9 cellular contexts compared by ENCODE assay signal in the genomic region with DNA sequence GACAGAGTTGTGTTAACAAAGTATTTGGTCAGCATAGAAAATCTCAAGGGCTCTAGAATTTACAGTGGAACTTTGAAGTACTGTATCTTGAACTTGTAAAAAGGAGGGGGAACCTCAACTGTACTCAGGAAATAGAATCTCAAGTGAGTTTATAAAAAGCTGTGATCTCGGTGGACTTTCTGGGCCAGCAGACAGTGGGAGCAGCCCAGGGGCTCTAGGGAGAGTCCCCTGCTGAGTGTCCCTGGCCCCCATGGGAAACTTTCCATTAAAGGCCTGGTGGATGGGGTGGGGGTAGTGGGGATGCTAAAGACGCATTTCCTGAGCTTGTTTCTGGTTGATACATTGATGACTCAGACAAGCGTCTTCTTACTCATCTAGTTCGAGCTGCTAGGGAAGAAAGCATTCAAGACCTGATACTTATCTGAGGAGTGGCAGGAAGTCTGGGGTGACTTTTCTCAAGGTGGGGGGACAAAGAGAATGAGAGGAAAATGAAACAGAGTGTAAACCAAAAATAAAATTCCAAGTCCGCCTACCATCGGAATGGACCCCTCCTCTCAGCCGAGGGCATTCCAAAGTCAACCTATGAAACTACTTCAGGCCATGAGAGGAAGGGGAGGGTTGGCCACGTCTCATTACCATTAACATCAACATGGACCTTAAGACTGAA.
DNase-seq lines count a peak whose midpoint lies in the region; ATAC-seq, FAIRE-seq and TF ChIP-seq lines count a peak whose summit lies in the region.
"Had no signal": no experiment of that assay in that cellular context is flagged by ENCODE, and none has a peak within 500 bp of the region (broad histone marks: within the 10 kb centered on the region; RNA-seq: fewer than 3 reads in every experiment).

No MANE protein-coding gene starts in this region.

- no peaks in the 10 kb centered on the region for H3K9me3 ChIP-seq in PC-3 (ENCODE audit: low read length)

- ATAC-seq in HG02571 (IDR thresholded peaks at IDR 0.05; ENCODE audit: unreplicated experiment) = peak; percentile 81
- peak; percentile 81 for ATAC-seq in PC-3
- ATAC-seq in stimulated activated effector memory CD8-positive, alpha-beta T cell treated with anti-CD3 and anti-CD28 coated beads, Interleukin-12 subunit alpha, Interleukin-12 subunit beta, amount 100 ng/mL, for 72 hours = peak; percentile 90

- peak overlapping the region; percentile 96 for H3K27ac ChIP-seq in PC-3 (ENCODE audit: low read length)

- no peaks in the 10 kb centered on the region for H3K79me2 ChIP-seq in PC-3 (ENCODE audit: low read length)

- POLR2A ChIA-PET in PC-3 (lab: Charles Lee; ENCODE audit: unreplicated experiment) = interaction anchor here (0.6 kb wide), 1 partner anchor 947 kb away, joined by 3 read pairs; no protein-coding TSS in a partner anchor

- peak overlapping the region; percentile 43 for H3K4me3 Mint-ChIP-seq in stimulated activated effector memory CD8-positive, alpha-beta T cell treated with anti-CD3 and anti-CD28 coated beads, Interleukin-12 subunit alpha, Interleukin-12 subunit beta, amount 100 ng/mL, for 72 hours

- H3K27ac Mint-ChIP-seq in stimulated activated effector memory CD8-positive, alpha-beta T cell treated with anti-CD3 and anti-CD28 coated beads, Interleukin-12 subunit alpha, Interleukin-12 subunit beta, amount 100 ng/mL, for 72 hours = peak overlapping the region; percentile 86

- peaks cover 6% of the 10 kb centered on the region for H3K36me3 Mint-ChIP-seq in stimulated activated effector memory CD8-positive, alpha-beta T cell treated with anti-CD3 and anti-CD28 coated beads, Interleukin-12 subunit alpha, Interleukin-12 subunit beta, amount 100 ng/mL, for 72 hours

- CTCF ChIA-PET in PC-3 (lab: Charles Lee) = interaction anchor here (0.6 to 1.0 kb wide), 2 partner anchors 27 to 97 kb away, joined by 4 to 6 read pairs; no protein-coding TSS in a partner anchor

- peak; percentile 56 for FAIRE-seq in GM12891 (lab: Jason Lieb, UNC)
- FAIRE-seq: TTC549 had no signal

- no peaks in the 10 kb centered on the region for H4K20me1 ChIP-seq in PC-3 (ENCODE audit: low read length)

- no peaks in the 10 kb centered on the region for H3K36me3 ChIP-seq in PC-3 (ENCODE audit: low read depth, low read length)
- H3K36me3 ChIP-seq in kidney epithelial cell (ENCODE audit: control insufficient read depth, insufficient read depth, low read length) = no peaks in the 10 kb centered on the region

- H3K4me2 ChIP-seq in PC-3 (ENCODE audit: low read length) = peak overlapping the region; percentile 39

- H2AFZ ChIP-seq in PC-3 (ENCODE audit: low read length) = 0 out of 2 replicates have a peak overlapping the region, but pooled peaks have one; percentile 28

- no peak for TF ChIP-seq CTCF in PC-3 (conservative IDR thresholded peaks at IDR 0.05; ENCODE audit: low read depth, low read length)
- no peak for TF ChIP-seq CTCF in kidney epithelial cell (IDR thresholded peaks at IDR 0.05; ENCODE audit: insufficient read depth, low read length, poor library complexity, severe bottlenecking)

- peak overlapping the region; percentile 78 for H3K9ac ChIP-seq in PC-3 (ENCODE audit: low read length)

- no peaks in the 10 kb centered on the region for H3K9me3 Mint-ChIP-seq in stimulated activated effector memory CD8-positive, alpha-beta T cell treated with anti-CD3 and anti-CD28 coated beads, Interleukin-12 subunit alpha, Interleukin-12 subunit beta, amount 100 ng/mL, for 72 hours

- TF ChIP-seq POLR2A in GM12891 (IDR thresholded peaks at IDR 0.05; ENCODE audit: low read depth, low read length) = no peak

- H3K4me3 ChIP-seq in PC-3 (ENCODE audit: low read length) (no peak overlapping the region), kidney epithelial cell (ENCODE audit: low read depth, low read length) (no peak overlapping the region)

- peaks cover 38% of the 10 kb centered on the region for H3K4me1 ChIP-seq in PC-3 (ENCODE audit: insufficient read depth, low read length)

- DNase-seq in GM12891 (ENCODE audit: insufficient read length, low spot score) = peak; percentile 34
- peak; percentile 87 for DNase-seq in PC-3
- peak; percentile 90 for DNase-seq in activated effector memory CD4-positive, alpha-beta T cell treated with anti-CD3 and anti-CD28 coated beads, Interleukin-2, amount 50 U/mL, for 16 hours
- peak; percentile 81 for DNase-seq in kidney epithelial cell (ENCODE audit: low read depth)
- peak; percentile 50 to 89 for DNase-seq in stimulated activated effector memory CD8-positive, alpha-beta T cell treated with anti-CD3 and anti-CD28 coated beads, Interleukin-12 subunit alpha, Interleukin-12 subunit beta, amount 100 ng/mL, for 72 hours (ENCODE audit: low spot score in 2 of 2)
- DNase-seq in NCI-H524 treated with DMSO at 0.1 percent for 48 hours (lab: John Stamatoyannopoulos, UW) = no peak
- no peak for DNase-seq in amygdala (lab: John Stamatoyannopoulos, UW)

- H3K4me1 Mint-ChIP-seq in stimulated activated effector memory CD8-positive, alpha-beta T cell treated with anti-CD3 and anti-CD28 coated beads, Interleukin-12 subunit alpha, Interleukin-12 subunit beta, amount 100 ng/mL, for 72 hours = peaks cover 59% of the 10 kb centered on the region

- BruUV-seq in PC-3 (replicated peaks; lab: Mats Ljungman, UMichigan) = TSS peak; percentile 62

- no peaks in the 10 kb centered on the region for H3F3A ChIP-seq in PC-3 (ENCODE audit: low read length, unreplicated experiment)

- no peaks in the 10 kb centered on the region for H3K9me2 ChIP-seq in PC-3 (replicated peaks; ENCODE audit: low read length)

- intact Hi-C loops in PC-3 (cut with micrococcal nuclease) = no loop called here

- H3K27me3 ChIP-seq in PC-3 (ENCODE audit: low read length) (no peaks in the 10 kb centered on the region), kidney epithelial cell (ENCODE audit: control insufficient read depth, insufficient read depth, low read length) (no peaks in the 10 kb centered on the region)

TF ChIP-seq in GM12891, 5 proteins besides CTCF, POLR2A, EP300 and RAD21:
- peak; percentile 47 for TF ChIP-seq SPI1 (IDR thresholded peaks at IDR 0.05; ENCODE audit: low read depth, low read length)
- TF ChIP-seq PAX5 (IDR thresholded peaks at IDR 0.05; ENCODE audit: insufficient read depth, low read length, severe bottlenecking) = no peak
- no peak for TF ChIP-seq TAF1 (IDR thresholded peaks at IDR 0.05; ENCODE audit: low read depth, low read length)
- no peak for TF ChIP-seq POLR2AphosphoS5 (IDR thresholded peaks at IDR 0.05; ENCODE audit: low read depth, low read length)
- TF ChIP-seq POU2F2 (IDR thresholded peaks at IDR 0.05; ENCODE audit: low read depth, low read length) = peak; percentile 44; the same call in 1 of the 2 replicates

Comparison
In these comparisons a context has a peak if more than half of its experiments do, and no peak if none do; other contexts are left out.
1. DNase-seq: peak in GM12891 (single experiment), PC-3 (single experiment), activated effector memory CD4-positive, alpha-beta T cell treated with anti-CD3 and anti-CD28 coated beads, Interleukin-2, amount 50 U/mL, for 16 hours (single experiment), kidney epithelial cell (single experiment) and stimulated activated effector memory CD8-positive, alpha-beta T cell treated with anti-CD3 and anti-CD28 coated beads, Interleukin-12 subunit alpha, Interleukin-12 subunit beta, amount 100 ng/mL, for 72 hours (2 of 2); none in NCI-H524 treated with DMSO at 0.1 percent for 48 hours (single experiment) and amygdala (0 of 56).
2. Peak in every context shown above with its lines, with median percentiles within 50 percentile points of each other: ATAC-seq.